17 cellular contexts compared by ENCODE assay signal in genomic region chr1:50265790-50266314, GRCh38.
DNase-seq lines count a peak whose midpoint lies in the region; ATAC-seq and TF ChIP-seq lines count a peak whose summit lies in the region.
"Had no signal": no experiment of that assay in that cellular context is flagged by ENCODE, and none has a peak within 500 bp of the region (broad histone marks: within the 10 kb centered on the region; RNA-seq: fewer than 3 reads in every experiment).

No MANE protein-coding gene starts in this region.

- no peaks in the 10 kb centered on the region for H3K36me3 ChIP-seq in BE2C
- no peaks in the 10 kb centered on the region for H3K36me3 ChIP-seq in naive thymus-derived CD4-positive, alpha-beta T cell (ENCODE audit: control insufficient read depth in 2 of 3, insufficient read depth in 3 of 3, low read length in 3 of 3)

- peaks cover 22% of the 10 kb centered on the region for H3K4me1 ChIP-seq in BE2C
- H3K4me1 ChIP-seq in naive thymus-derived CD4-positive, alpha-beta T cell (ENCODE audit: control insufficient read depth in 2 of 2, insufficient read depth in 2 of 2, low read length in 2 of 2), result no peaks in the 10 kb centered on the region

- DNase-seq in BE2C (peak; percentile 63), SK-N-DZ (ENCODE audit: low spot score) (peak; percentile 89), fibroblast of pulmonary artery (ENCODE audit: low read depth) (peak; percentile 3), SHP77 treated with DMSO at 0.1 percent for 48 hours (lab: John Stamatoyannopoulos, UW) (no peak), SW480 (ENCODE audit: low spot score) (no peak), NCI-H226 (no peak)
- DNase-seq in naive thymus-derived CD4-positive, alpha-beta T cell, result no peak
- DNase-seq: activated CD4-positive, CD25-positive, alpha-beta regulatory T cell treated with anti-CD3 and anti-CD28 coated beads, Interleukin-2, amount 50 U/mL, for 72 hours; activated CD8-positive, alpha-beta memory T cell treated with anti-CD3 and anti-CD28 coated beads, Interleukin-2, amount 50 U/mL, for 4 hours; AML-193; caudate nucleus; GDM1; Kasumi-1; NCI-H146; SHP77 had no signal

- H3K36me3 Mint-ChIP-seq in naive thymus-derived CD4-positive, alpha-beta T cell, result no peaks in the 10 kb centered on the region
- H3K36me3 Mint-ChIP-seq: activated naive CD4-positive, alpha-beta T cell treated with anti-CD3 and anti-CD28 coated beads, Interleukin-2, amount 50 U/mL, for 72 hours had no signal

- H3K27me3 ChIP-seq in BE2C, result no peaks in the 10 kb centered on the region; the same call in 1 of the 2 replicates
- H3K27me3 ChIP-seq in naive thymus-derived CD4-positive, alpha-beta T cell (ENCODE audit: control insufficient read depth in 2 of 2, insufficient read depth in 2 of 2, low read length in 2 of 2), result peaks cover 0 to 3% of the 10 kb centered on the region in 2 donors

- POLR2A ChIA-PET in naive thymus-derived CD4-positive, alpha-beta T cell (lab: Charles Lee), result no interaction called here

- H3K4me1 Mint-ChIP-seq in naive thymus-derived CD4-positive, alpha-beta T cell, result peaks cover 0 to 3% (median 0%) of the 10 kb centered on the region in 7 donors

- H3K4me3 ChIP-seq in BE2C (ENCODE audit: low read depth, low read length), result peak overlapping the region; percentile 12; the same call in 1 of the 2 replicates
- H3K4me3 ChIP-seq in fibroblast of pulmonary artery (replicated peaks; ENCODE audit: low read depth, low read length), result no peak overlapping the region
- no peak overlapping the region for H3K4me3 ChIP-seq in naive thymus-derived CD4-positive, alpha-beta T cell (ENCODE audit: low read length)

- peaks cover 0 to 7% (median 0%) of the 10 kb centered on the region in 11 donors for H3K9me3 Mint-ChIP-seq in naive thymus-derived CD4-positive, alpha-beta T cell
- H3K9me3 Mint-ChIP-seq: activated naive CD4-positive, alpha-beta T cell treated with anti-CD3 and anti-CD28 coated beads, Interleukin-2, amount 50 U/mL, for 72 hours had no signal

- no peak overlapping the region for H3K27ac ChIP-seq in naive thymus-derived CD4-positive, alpha-beta T cell (ENCODE audit: low read depth, low read length)

- peaks cover 0 to 26% (median 10%) of the 10 kb centered on the region in 5 donors for H3K27me3 Mint-ChIP-seq in naive thymus-derived CD4-positive, alpha-beta T cell

- intact Hi-C loops in naive thymus-derived CD4-positive, alpha-beta T cell (cut with micrococcal nuclease), result no loop called here

- no peak overlapping the region for H3K27ac Mint-ChIP-seq in naive thymus-derived CD4-positive, alpha-beta T cell

- no peak overlapping the region for H3K4me3 Mint-ChIP-seq in naive thymus-derived CD4-positive, alpha-beta T cell

- CTCF ChIA-PET in naive thymus-derived CD4-positive, alpha-beta T cell (lab: Charles Lee), result no interaction called here

- ATAC-seq in naive thymus-derived CD4-positive, alpha-beta T cell, result peak; percentile 51
- ATAC-seq in GM18858 (IDR thresholded peaks at IDR 0.05; ENCODE audit: unreplicated experiment), result no peak

- H3K9me3 ChIP-seq in BE2C, result no peaks in the 10 kb centered on the region
- H3K9me3 ChIP-seq in naive thymus-derived CD4-positive, alpha-beta T cell (ENCODE audit: control insufficient read depth in 2 of 3, low read length in 3 of 3), result no peaks in the 10 kb centered on the region

- TF ChIP-seq CTCF in BE2C (IDR thresholded peaks at IDR 0.05; ENCODE audit: low read depth, low read length) (no peak), fibroblast of pulmonary artery (IDR thresholded peaks at IDR 0.05; ENCODE audit: low read length, missing control alignments) (no peak)

Comparison
In these comparisons a context has a peak if more than half of its experiments do, and no peak if none do; other contexts are left out.
1. DNase-seq: peak in BE2C (single experiment), SK-N-DZ (single experiment) and fibroblast of pulmonary artery (single experiment); none in naive thymus-derived CD4-positive, alpha-beta T cell (0 of 9), SHP77 treated with DMSO at 0.1 percent for 48 hours (single experiment), SW480 (single experiment) and NCI-H226 (single experiment).